25 cellular contexts compared by ENCODE assay signal in genomic region chr16:18933501-18933900, GRCh38. TPM values are rescaled to one million over a fixed set of nuclear protein-coding genes. Genes with fewer than 3 reads are reported as not detected.
DNase-seq lines count a peak whose midpoint lies in the region; ATAC-seq, FAIRE-seq and TF ChIP-seq lines count a peak whose summit lies in the region.
"Had no signal": no experiment of that assay in that cellular context is flagged by ENCODE, and none has a peak within 500 bp of the region (broad histone marks: within the 10 kb centered on the region; RNA-seq: fewer than 3 reads in every experiment).

No MANE protein-coding gene starts in this region.

- peaks cover 17% of the 10 kb centered on the region for H3K4me1 Mint-ChIP-seq in osteocyte (ENCODE audit: unreplicated experiment)
- peaks cover 2% of the 10 kb centered on the region for H3K4me1 Mint-ChIP-seq in activated naive CD4-positive, alpha-beta T cell treated with anti-CD3 and anti-CD28 coated beads for 36 hours (ENCODE audit: low read depth)

- H2AFZ ChIP-seq in K562 (ENCODE audit: low read depth, low read length) = no peak overlapping the region

- in situ Hi-C loops in K562 (cut with MboI) = no loop called here

- H3K27me3 Mint-ChIP-seq in osteocyte (ENCODE audit: unreplicated experiment) = peaks cover 10% of the 10 kb centered on the region
- no peaks in the 10 kb centered on the region for H3K27me3 Mint-ChIP-seq in activated naive CD4-positive, alpha-beta T cell treated with anti-CD3 and anti-CD28 coated beads for 36 hours (ENCODE audit: low read depth)
- H3K27me3 Mint-ChIP-seq: activated CD8-positive, alpha-beta T cell treated with anti-CD3 and anti-CD28 coated beads for 36 hours had no signal

- no peak for TF ChIP-seq POLR2A in K562 (conservative IDR thresholded peaks at IDR 0.05)

- H3K4me3 Mint-ChIP-seq in osteocyte (ENCODE audit: unreplicated experiment) = no peak overlapping the region
- no peak overlapping the region for H3K4me3 Mint-ChIP-seq in activated naive CD4-positive, alpha-beta T cell treated with anti-CD3 and anti-CD28 coated beads for 36 hours
- H3K4me3 Mint-ChIP-seq: activated CD8-positive, alpha-beta T cell treated with anti-CD3 and anti-CD28 coated beads for 36 hours; activated T-helper 1 cell treated with anti-CD3 and anti-CD28 coated beads, Interleukin-12 subunit alpha, Interleukin-12 subunit beta, Interleukin-2, Interleukin-4 antibody, amounts not matched to agents 30 ng/mL and 10 ng/mL and 1 ng/mL, durations not matched to agents 14 hours and 24 hours and 36 hours; CD14-positive monocyte; effector memory CD8-positive, alpha-beta T cell; naive thymus-derived CD4-positive, alpha-beta T cell; stimulated activated naive B cell treated with anti-CD40 and anti-IgM and Interleukin-4, amounts not matched to agents 10 μg/mL and 1 μg/mL and 100 μg/mL, for 72 hours had no signal

- TF ChIP-seq EP300 in K562 (IDR thresholded peaks at IDR 0.05; ENCODE audit: low read length) = no peak

- H3K4me3 ChIP-seq in K562 = no peak overlapping the region
- H3K4me3 ChIP-seq: colonic mucosa, HAP-1, prostate gland had no signal

- TF ChIP-seq RAD21 in K562 (CRISPR knock-in tag; conservative IDR thresholded peaks at IDR 0.05 in 1 of 2, IDR thresholded peaks at IDR 0.05 in 1 of 2) = no peak

- DNase-seq in NCI-H524 (lab: John Stamatoyannopoulos, UW) (peak; percentile 30 to 70), NCI-H524 treated with DMSO at 0.1 percent for 48 hours (lab: John Stamatoyannopoulos, UW) (no peak), D721Med (ENCODE audit: insufficient read length, low spot score) (peak; percentile 28), K562 (ENCODE audit: extremely low read depth in 1 of 4, low spot score in 3 of 4) (no peak), osteocyte (ENCODE audit: extremely low spot score, unreplicated experiment) (no peak)
- DNase-seq in activated naive CD4-positive, alpha-beta T cell treated with anti-CD3 and anti-CD28 coated beads for 36 hours = no peak
- DNase-seq: activated CD8-positive, alpha-beta memory T cell treated with anti-CD3 and anti-CD28 coated beads, Interleukin-2, amount 50 U/mL, for 48 hours; activated CD8-positive, alpha-beta T cell treated with anti-CD3 and anti-CD28 coated beads for 36 hours; activated naive CD4-positive, alpha-beta T cell treated with anti-CD3 and anti-CD28 coated beads, Interleukin-2, amount 50 U/mL, for 16 hours; colonic mucosa; DND-41; effector memory CD8-positive, alpha-beta T cell; kidney; MV-4-11; NCI-H1436 treated with DMSO at 0.1 percent for 48 hours; stimulated activated naive B cell treated with anti-CD40 and anti-IgM and Interleukin-4, amounts not matched to agents 10 μg/mL and 1 μg/mL and 100 μg/mL, for 72 hours; T-helper 2 cell had no signal

- CTCF ChIA-PET in K562 (lab: Yijun Ruan, JAX; ENCODE audit: low intra/inter-chr PET ratio) = no interaction called here
- CTCF ChIA-PET in activated naive CD4-positive, alpha-beta T cell treated with anti-CD3 and anti-CD28 coated beads for 36 hours (lab: Charles Lee) = no interaction called here

- no peaks in the 10 kb centered on the region for H4K20me1 ChIP-seq in K562 (replicated peaks; ENCODE audit: control insufficient read depth, insufficient read depth, low read length)

- no peaks in the 10 kb centered on the region for H3K9me3 ChIP-seq in K562 (replicated peaks; ENCODE audit: control insufficient read depth, insufficient read depth, low read depth, low read length)
- H3K9me3 ChIP-seq: colonic mucosa, HAP-1, neutrophil, prostate gland had no signal

- no peak overlapping the region for H3K27ac ChIP-seq in K562 (ENCODE audit: extremely low read depth, low read depth, low read length)
- H3K27ac ChIP-seq: colonic mucosa, neutrophil, prostate gland had no signal

- no peaks in the 10 kb centered on the region for H3K36me3 ChIP-seq in K562 (ENCODE audit: control insufficient read depth, insufficient read depth, low read length)
- H3K36me3 ChIP-seq: colonic mucosa, HAP-1, neutrophil, prostate gland had no signal

- no peaks in the 10 kb centered on the region for H3K79me2 ChIP-seq in K562 (ENCODE audit: control insufficient read depth, insufficient read depth, low read length)

- intact Hi-C loops in K562 (cut with micrococcal nuclease) = no loop called here
- intact Hi-C loops in activated naive CD4-positive, alpha-beta T cell treated with anti-CD3 and anti-CD28 coated beads for 36 hours (cut with micrococcal nuclease) = no loop called here

- peak overlapping the region; percentile 76 for H3K27ac Mint-ChIP-seq in osteocyte (ENCODE audit: unreplicated experiment)
- H3K27ac Mint-ChIP-seq in activated naive CD4-positive, alpha-beta T cell treated with anti-CD3 and anti-CD28 coated beads for 36 hours = no peak overlapping the region
- H3K27ac Mint-ChIP-seq: activated CD8-positive, alpha-beta T cell treated with anti-CD3 and anti-CD28 coated beads for 36 hours; activated T-helper 1 cell treated with anti-CD3 and anti-CD28 coated beads, Interleukin-12 subunit alpha, Interleukin-12 subunit beta, Interleukin-2, Interleukin-4 antibody, amounts not matched to agents 30 ng/mL and 10 ng/mL and 1 ng/mL, durations not matched to agents 14 hours and 24 hours and 36 hours; CD14-positive monocyte; effector memory CD8-positive, alpha-beta T cell; naive thymus-derived CD4-positive, alpha-beta T cell had no signal

- TF ChIP-seq CTCF in D721Med (IDR thresholded peaks at IDR 0.05; ENCODE audit: insufficient read depth, missing control alignments) = no peak
- TF ChIP-seq CTCF in K562 (IDR thresholded peaks at IDR 0.05 in 2 of 3, conservative IDR thresholded peaks at IDR 0.05 in 1 of 3; ENCODE audit: insufficient read depth in 2 of 3, low read depth in 1 of 3, low read length in 3 of 3) = no peak
- TF ChIP-seq CTCF in osteocyte (IDR thresholded peaks at IDR 0.05) = no peak

- 8% methylated on average over 1 of the region's 1 CpG for WGBS in K562 (ENCODE audit: insufficient coverage, low coverage, missing lambda C conversion rate)

- H3K27me3 ChIP-seq in K562 (ENCODE audit: control insufficient read depth in 2 of 2, insufficient read depth in 2 of 2, low read length in 2 of 2) = peaks cover 0 to 5% of the 10 kb centered on the region in 2 experiments; a peak in 2 of 5 replicates
- H3K27me3 ChIP-seq: colonic mucosa, neutrophil had no signal

- FAIRE-seq in D721Med (lab: Jason Lieb, UNC) (no peak), K562 (lab: Jason Lieb, UNC) (no peak)
- FAIRE-seq: kidney had no signal

- H3K9me3 Mint-ChIP-seq in osteocyte (ENCODE audit: unreplicated experiment) = no peaks in the 10 kb centered on the region
- H3K9me3 Mint-ChIP-seq in activated naive CD4-positive, alpha-beta T cell treated with anti-CD3 and anti-CD28 coated beads for 36 hours = no peaks in the 10 kb centered on the region
- H3K9me3 Mint-ChIP-seq: activated CD8-positive, alpha-beta T cell treated with anti-CD3 and anti-CD28 coated beads for 36 hours; activated T-helper 1 cell treated with anti-CD3 and anti-CD28 coated beads, Interleukin-12 subunit alpha, Interleukin-12 subunit beta, Interleukin-2, Interleukin-4 antibody, amounts not matched to agents 30 ng/mL and 10 ng/mL and 1 ng/mL, durations not matched to agents 14 hours and 24 hours and 36 hours; CD14-positive monocyte; effector memory CD8-positive, alpha-beta T cell; naive thymus-derived CD4-positive, alpha-beta T cell; stimulated activated naive B cell treated with anti-CD40 and anti-IgM and Interleukin-4, amounts not matched to agents 10 μg/mL and 1 μg/mL and 100 μg/mL, for 72 hours had no signal

- no peak overlapping the region for H3K9ac ChIP-seq in K562 (ENCODE audit: insufficient read depth in 1 of 2, low read depth in 2 of 2, low read length in 2 of 2)

- no TSS peak for BruUV-seq in K562 (replicated peaks; lab: Mats Ljungman, UMichigan)

- ATAC-seq in K562 (no peak), HG03342 (IDR thresholded peaks at IDR 0.05; ENCODE audit: unreplicated experiment) (no peak), HG02981 (IDR thresholded peaks at IDR 0.05; ENCODE audit: unreplicated experiment) (no peak)
- ATAC-seq: activated CD8-positive, alpha-beta T cell treated with anti-CD3 and anti-CD28 coated beads for 36 hours; effector memory CD8-positive, alpha-beta T cell; naive thymus-derived CD4-positive, alpha-beta T cell; stimulated activated naive B cell treated with anti-CD40 and anti-IgM and Interleukin-4, amounts not matched to agents 10 μg/mL and 1 μg/mL and 100 μg/mL, for 72 hours had no signal

- POLR2A ChIA-PET in K562 (lab: Yijun Ruan, JAX) = interaction anchor here (1.8 kb wide), 1 partner anchor 134 kb away, joined by 3 read pairs; no protein-coding TSS in a partner anchor

- H3K4me1 ChIP-seq in K562 (replicated peaks in 1 of 2; ENCODE audit: control insufficient read depth in 2 of 2, insufficient read depth in 2 of 2, low read length in 2 of 2) = no peaks in the 10 kb centered on the region; a peak in 1 of 5 replicates
- H3K4me1 ChIP-seq: colonic mucosa, prostate gland had no signal

- no peak overlapping the region for H3K4me2 ChIP-seq in K562 (ENCODE audit: insufficient read depth, low read length)

- H3K36me3 Mint-ChIP-seq in osteocyte (ENCODE audit: unreplicated experiment) = no peaks in the 10 kb centered on the region
- H3K36me3 Mint-ChIP-seq in activated naive CD4-positive, alpha-beta T cell treated with anti-CD3 and anti-CD28 coated beads for 36 hours (ENCODE audit: low read depth) = no peaks in the 10 kb centered on the region
- H3K36me3 Mint-ChIP-seq: CD14-positive monocyte; stimulated activated naive B cell treated with anti-CD40 and anti-IgM and Interleukin-4, amounts not matched to agents 10 μg/mL and 1 μg/mL and 100 μg/mL, for 72 hours had no signal

- no peaks in the 10 kb centered on the region for H3K9me1 ChIP-seq in K562 (ENCODE audit: control insufficient read depth, insufficient read depth, low read length)

RNA-seq across cellular contexts. Expression of gene SMG1, which starts 7.3 kb away (rescaled TPM):
- 356 and 852 TPM in 2 replicates for total RNA-seq in K562 (2011; cell fraction: chromatin; rRNA removed; ENCODE audit: low replicate concordance)
- 116 and 155 TPM in 2 replicates for total RNA-seq in K562 (2011; cell fraction: nucleolus; rRNA removed)
- 296 and 413 TPM in 2 replicates for total RNA-seq in K562 (2011; cell fraction: nucleoplasm; rRNA removed)
- total RNA-seq in K562 (2014; rRNA removed) (23.2 and 23.5 TPM in 2 replicates), K562 (2014; rRNA removed; fragmentation: Illumina TruSeq; extraction: Trizol) (37.6 and 43.3 TPM in 2 replicates), K562 (2015; rRNA removed; fragmentation: Illumina TruSeq; extraction: Trizol) (35.2 and 35.4 TPM in 2 replicates), K562 (2021) (54.8 and 59.4 TPM in 2 replicates), osteocyte (77.9 and 89.6 TPM in 2 replicates)
- polyA plus RNA-seq in K562 (2011; rRNA removed) (30.9 and 41.1 TPM in 2 replicates), K562 (2014; fragmentation: Illumina TruSeq; extraction: Trizol) (28.3 and 32.0 TPM in 2 replicates), K562 (2014; fragmentation: Nextera tagmentation; extraction: Ambion mirVana) (1 to 10 TPM; 3.4 to 3.7 TPM), K562 (2014; rRNA removed) (24.1 and 24.4 TPM in 2 replicates)
- polyA plus RNA-seq in K562 (2011; cell fraction: cytosol; rRNA removed) = 13.9 and 19.5 TPM in 2 replicates
- polyA plus RNA-seq in K562 (2011; cell fraction: nucleus; rRNA removed) = 58.5 and 66.6 TPM in 2 replicates
- polyA plus RNA-seq in K562 (2012) = 19.1 and 22.5 TPM in 2 replicates
- polyA minus RNA-seq in K562 (2011; rRNA and poly(A)+ RNA removed) = 250 and 261 TPM in 2 replicates
- polyA minus RNA-seq in K562 (2011; cell fraction: cytosol; rRNA and poly(A)+ RNA removed) = 38.0 and 68.0 TPM in 2 replicates
- 126 and 193 TPM in 2 replicates for polyA minus RNA-seq in K562 (2011; cell fraction: nucleus; rRNA and poly(A)+ RNA removed)
- 100 to 1,000 TPM in 1 of 2 experiments, 10 to 100 TPM in 1; 96.7 to 106 TPM for total RNA-seq in activated naive CD4-positive, alpha-beta T cell treated with anti-CD3 and anti-CD28 coated beads for 36 hours

RNA-seq across cellular contexts. Expression of gene TMC7, which starts 50.2 kb away (rescaled TPM):
- 7.4 and 8.2 TPM in 2 replicates for total RNA-seq in K562 (2011; cell fraction: chromatin; rRNA removed; ENCODE audit: low replicate concordance)
- 4.1 and 5.3 TPM in 2 replicates for total RNA-seq in K562 (2011; cell fraction: nucleolus; rRNA removed)
- 5.4 and 7.0 TPM in 2 replicates for total RNA-seq in K562 (2011; cell fraction: nucleoplasm; rRNA removed)
- 0.77 and 2.0 TPM in 2 replicates for total RNA-seq in K562 (2014; rRNA removed)
- total RNA-seq in K562 (2014; rRNA removed; fragmentation: Illumina TruSeq; extraction: Trizol) = 1.7 and 1.9 TPM in 2 replicates
- 0.57 and 0.76 TPM in 2 replicates for total RNA-seq in K562 (2015; rRNA removed; fragmentation: Illumina TruSeq; extraction: Trizol)
- total RNA-seq in K562 (2021) = 1.5 TPM in 2 replicates
- 0.85 and 1.8 TPM in 2 replicates for polyA plus RNA-seq in K562 (2011; rRNA removed)
- 1.0 and 1.3 TPM in 2 replicates for polyA plus RNA-seq in K562 (2011; cell fraction: cytosol; rRNA removed)
- polyA plus RNA-seq in K562 (2011; cell fraction: nucleus; rRNA removed) = 1.3 and 2.3 TPM in 2 replicates
- 0.94 and 1.9 TPM in 2 replicates for polyA plus RNA-seq in K562 (2012)
- 1.8 and 2.0 TPM in 2 replicates for polyA plus RNA-seq in K562 (2014; fragmentation: Illumina TruSeq; extraction: Trizol)
- polyA plus RNA-seq in K562 (2014; fragmentation: Nextera tagmentation; extraction: Ambion mirVana) = under 1 TPM; 0.08 to 0.32 TPM
- polyA plus RNA-seq in K562 (2014; rRNA removed) = 1.5 and 1.8 TPM in 2 replicates
- 1.3 and 2.9 TPM in 2 replicates for polyA minus RNA-seq in K562 (2011; rRNA and poly(A)+ RNA removed)
- 0.82 and 1.7 TPM in 2 replicates for polyA minus RNA-seq in K562 (2011; cell fraction: cytosol; rRNA and poly(A)+ RNA removed)
- 0.89 and 1.3 TPM in 2 replicates for polyA minus RNA-seq in K562 (2011; cell fraction: nucleus; rRNA and poly(A)+ RNA removed)
- 1.2 and 2.0 TPM in 2 replicates for total RNA-seq in osteocyte
- total RNA-seq in activated naive CD4-positive, alpha-beta T cell treated with anti-CD3 and anti-CD28 coated beads for 36 hours = not detected
- total RNA-seq: activated CD8-positive, alpha-beta T cell treated with anti-CD3 and anti-CD28 coated beads for 36 hours; activated T-helper 1 cell treated with anti-CD3 and anti-CD28 coated beads, Interleukin-12 subunit alpha, Interleukin-12 subunit beta, Interleukin-2, Interleukin-4 antibody, amounts not matched to agents 30 ng/mL and 10 ng/mL and 1 ng/mL, durations not matched to agents 14 hours and 24 hours and 36 hours had no signal
- polyA plus RNA-seq: CD14-positive monocyte; naive thymus-derived CD4-positive, alpha-beta T cell had no signal

Comparison
In these comparisons a context has a peak if more than half of its experiments do, and no peak if none do; other contexts are left out.
1. DNase-seq: peak in NCI-H524 (2 of 2) and D721Med (single experiment); none in NCI-H524 treated with DMSO at 0.1 percent for 48 hours (single experiment), K562 (0 of 4), osteocyte (single experiment) and activated naive CD4-positive, alpha-beta T cell treated with anti-CD3 and anti-CD28 coated beads for 36 hours (single experiment).